ENCODE assay signal across 19 cellular contexts in the genomic region with DNA sequence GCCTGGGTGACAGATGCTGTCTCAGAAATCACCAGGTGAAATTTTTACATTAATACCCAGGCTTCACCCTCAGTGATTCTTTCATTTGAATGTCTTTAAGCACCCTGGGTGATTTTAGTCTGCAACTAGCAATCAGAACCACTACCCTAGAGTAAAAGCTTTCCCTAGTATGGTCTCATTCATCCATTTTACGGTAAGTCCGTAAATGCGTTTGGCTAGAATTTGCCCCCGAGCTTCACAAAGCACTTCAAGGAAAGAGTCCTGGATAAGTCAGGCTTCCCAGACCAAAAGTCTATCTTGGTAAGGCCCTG. TPM values are rescaled to one million over a fixed set of nuclear protein-coding genes. Genes with fewer than 3 reads are reported as not detected.
DNase-seq lines count a peak whose midpoint lies in the region; ATAC-seq, FAIRE-seq and TF ChIP-seq lines count a peak whose summit lies in the region.
"Had no signal": no experiment of that assay in that cellular context is flagged by ENCODE, and none has a peak within 500 bp of the region (broad histone marks: within the 10 kb centered on the region; RNA-seq: fewer than 3 reads in every experiment).

No MANE protein-coding gene starts in this region.

- H3K4ac ChIP-seq in mesenchymal stem cell (ENCODE audit: low read depth in 1 of 2, low read length in 2 of 2) = no peak overlapping the region

- no peak overlapping the region for H3K23ac ChIP-seq in mesenchymal stem cell (ENCODE audit: low read length in 2 of 2)

- H3K14ac ChIP-seq in mesenchymal stem cell (ENCODE audit: low read length in 2 of 2) = no peak overlapping the region

- peaks cover 73% of the 10 kb centered on the region for H3K36me3 Mint-ChIP-seq in activated CD4-positive, alpha-beta T cell treated with anti-CD3 and anti-CD28 coated beads for 36 hours (ENCODE audit: low read depth)
- H3K36me3 Mint-ChIP-seq in Calu3 (ENCODE audit: insufficient read depth, unreplicated experiment) = peaks cover 77% of the 10 kb centered on the region
- H3K36me3 Mint-ChIP-seq in T-helper 17 cell (ENCODE audit: low read depth) = no peaks in the 10 kb centered on the region

- H3K9me3 ChIP-seq in T-helper 17 cell (ENCODE audit: control insufficient read depth, low read length, poor library complexity, severe bottlenecking) = no peaks in the 10 kb centered on the region
- H3K9me3 ChIP-seq in mesenchymal stem cell (ENCODE audit: control insufficient read depth, low read length) = peaks cover 6% of the 10 kb centered on the region
- H3K9me3 ChIP-seq in pancreas = no peaks in the 10 kb centered on the region

- H3K4me1 Mint-ChIP-seq in activated CD4-positive, alpha-beta T cell treated with anti-CD3 and anti-CD28 coated beads for 36 hours = peaks cover 59% of the 10 kb centered on the region
- H3K4me1 Mint-ChIP-seq in Calu3 (ENCODE audit: low read depth, unreplicated experiment) (peaks cover 13% of the 10 kb centered on the region), T-helper 17 cell (peaks cover 30% of the 10 kb centered on the region)

- H3K36me3 ChIP-seq in mesenchymal stem cell (ENCODE audit: control insufficient read depth in 1 of 2, insufficient read depth in 2 of 2, low read depth in 1 of 2, low read length in 2 of 2) = peaks cover 27 to 82% of the 10 kb centered on the region in 2 experiments
- H3K36me3 ChIP-seq in H7 (replicated peaks; ENCODE audit: control insufficient read depth, insufficient read depth, low read length) = peaks cover 17% of the 10 kb centered on the region
- H3K36me3 ChIP-seq in pancreas = peaks cover 0 to 19% (median 18%) of the 10 kb centered on the region in 3 donors

- H2BK12ac ChIP-seq in mesenchymal stem cell (ENCODE audit: low read length in 2 of 2) = no peak overlapping the region

- H2AFZ ChIP-seq in mesenchymal stem cell (ENCODE audit: low read depth, low read length) = no peak overlapping the region

- H2BK5ac ChIP-seq in mesenchymal stem cell (ENCODE audit: low read depth, low read length, poor library complexity, severe bottlenecking) = no peak overlapping the region

- peaks cover 10% of the 10 kb centered on the region for H3K4me1 ChIP-seq in mesenchymal stem cell (ENCODE audit: control insufficient read depth, insufficient read depth, low read depth, low read length)
- peaks cover under 1 to 10% (median 4%) of the 10 kb centered on the region in 3 donors for H3K4me1 ChIP-seq in pancreas

- no peak for TF ChIP-seq CTCF in Calu3 (IDR thresholded peaks at IDR 0.05; ENCODE audit: unreplicated experiment)
- TF ChIP-seq CTCF in pancreas (IDR thresholded peaks at IDR 0.05) = no peak

- peaks cover 8% of the 10 kb centered on the region for H3K79me1 ChIP-seq in mesenchymal stem cell (replicated peaks; ENCODE audit: low read length, poor library complexity, severe bottlenecking)

- intact Hi-C loops in activated CD4-positive, alpha-beta T cell treated with anti-CD3 and anti-CD28 coated beads for 36 hours (cut with DNase I, micrococcal nuclease) = loop anchor here (1.0 to 10.0 kb wide), 5 partner anchors 160 to 427 kb away; a partner anchor contains a TSS
- intact Hi-C loops in Calu3 (cut with micrococcal nuclease; ENCODE audit: unreplicated experiment) = loop anchor here (5.0 kb wide), 2 partner anchors 159 to 204 kb away; no protein-coding TSS in a partner anchor
- intact Hi-C loops in pancreas (cut with DNase I) = no loop called here

- BruUV-seq in Calu3 (replicated peaks; lab: Mats Ljungman, UMichigan) = no TSS peak

- no peak overlapping the region for H2BK15ac ChIP-seq in mesenchymal stem cell (ENCODE audit: low read depth, poor library complexity, severe bottlenecking)

- CTCF ChIA-PET in activated CD4-positive, alpha-beta T cell treated with anti-CD3 and anti-CD28 coated beads for 36 hours (lab: Charles Lee) = interaction anchor here (0.6 to 8.1 kb wide), 15 partner anchors 9 to 425 kb away, joined by 3 to 141 read pairs (median 5); a partner anchor contains a TSS
- CTCF ChIA-PET in Calu3 (lab: Charles Lee) = interaction anchor here (1.4 to 1.6 kb wide), 2 partner anchors 10 to 160 kb away, joined by 3 to 5 read pairs; a partner anchor contains a TSS

- POLR2A ChIA-PET in activated CD4-positive, alpha-beta T cell treated with anti-CD3 and anti-CD28 coated beads for 36 hours (lab: Charles Lee) = interaction anchor here (1.7 to 3.4 kb wide), 2 partner anchors 10 to 160 kb away, joined by 6 to 26 read pairs; a partner anchor contains a TSS

- 94% methylated on average over 4 of the region's 4 CpGs for WGBS in mesenchymal stem cell
- WGBS in pancreas, 2 donors = 84 to 87% methylated on average over 4 of the region's 4 CpGs

- H3K27me3 ChIP-seq in mesenchymal stem cell (ENCODE audit: control insufficient read depth in 1 of 2, insufficient read depth in 1 of 2, low read length in 2 of 2) (no peaks in the 10 kb centered on the region), H7 (ENCODE audit: control insufficient read depth, insufficient read depth, low read length) (no peaks in the 10 kb centered on the region), pancreas (no peaks in the 10 kb centered on the region)
- H3K27me3 ChIP-seq: heart right ventricle had no signal

- no peak overlapping the region for H4K8ac ChIP-seq in mesenchymal stem cell (ENCODE audit: low read length)

- no peak overlapping the region for H3K4me2 ChIP-seq in mesenchymal stem cell (ENCODE audit: low read length, poor library complexity, severe bottlenecking)

- no peaks in the 10 kb centered on the region for H3K27me3 Mint-ChIP-seq in activated CD4-positive, alpha-beta T cell treated with anti-CD3 and anti-CD28 coated beads for 36 hours
- H3K27me3 Mint-ChIP-seq in Calu3 (ENCODE audit: unreplicated experiment) = no peaks in the 10 kb centered on the region
- no peaks in the 10 kb centered on the region for H3K27me3 Mint-ChIP-seq in T-helper 17 cell
- H3K27me3 Mint-ChIP-seq: dendritic cell treated with granulocyte-macrophage colony-stimulating factor and Interleukin-4, amounts not matched to agents 40 ng/mL and 50 ng/mL, for 4 days; memory B cell had no signal

- H3K4me3 ChIP-seq in mesenchymal stem cell (ENCODE audit: insufficient read depth in 1 of 2, low read depth in 1 of 2, low read length in 2 of 2) (no peak overlapping the region), H7 (ENCODE audit: insufficient read depth, low read depth, low read length) (no peak overlapping the region), pancreas (no peak overlapping the region)

- no peak for DNase-seq in activated CD4-positive, alpha-beta T cell treated with anti-CD3 and anti-CD28 coated beads for 36 hours
- no peak for DNase-seq in activated CD4-positive, alpha-beta T cell treated with anti-CD3 and anti-CD28 coated beads, Interleukin-2, amount 50 U/mL, for 1 hour
- no peak for DNase-seq in Calu3
- DNase-seq in T-helper 17 cell = no peak
- no peak for DNase-seq in mesenchymal stem cell
- no peak for DNase-seq in H7
- DNase-seq in pancreas = no peak
- DNase-seq: activated CD4-positive, alpha-beta T cell treated with anti-CD3 and anti-CD28 coated beads for 4 hours; heart right ventricle; NCI-H1417 treated with DMSO at 0.1 percent for 48 hours; nephron progenitor cell; SIG-M5; T-helper 9 cell had no signal

- no peak for ATAC-seq in activated CD4-positive, alpha-beta T cell treated with anti-CD3 and anti-CD28 coated beads for 36 hours
- no peak for ATAC-seq in T-helper 17 cell
- no peak for ATAC-seq in HG02798 (IDR thresholded peaks at IDR 0.05; ENCODE audit: poor library complexity, unreplicated experiment)
- no peak for ATAC-seq in pancreas

- H2BK120ac ChIP-seq in mesenchymal stem cell (ENCODE audit: low read depth, low read length) = no peak overlapping the region

- no peak for FAIRE-seq in pancreas (lab: Jason Lieb, UNC)
- FAIRE-seq: astrocyte, keratinocyte had no signal

- H4K91ac ChIP-seq in mesenchymal stem cell (ENCODE audit: low read length) = no peak overlapping the region

- H3K18ac ChIP-seq in mesenchymal stem cell (ENCODE audit: low read depth in 1 of 2, low read length in 2 of 2) = no peak overlapping the region

- H3K27ac ChIP-seq in mesenchymal stem cell (ENCODE audit: low read length, poor library complexity, severe bottlenecking) (no peak overlapping the region), pancreas (no peak overlapping the region)

- no peaks in the 10 kb centered on the region for H3K9me3 Mint-ChIP-seq in activated CD4-positive, alpha-beta T cell treated with anti-CD3 and anti-CD28 coated beads for 36 hours (ENCODE audit: low read depth)
- H3K9me3 Mint-ChIP-seq in Calu3 (ENCODE audit: low read depth, unreplicated experiment) = peaks cover 4% of the 10 kb centered on the region
- H3K9me3 Mint-ChIP-seq: activated T-helper 1 cell treated with anti-CD3 and anti-CD28 coated beads, Interleukin-12 subunit alpha, Interleukin-12 subunit beta, Interleukin-2, Interleukin-4 antibody, amounts not matched to agents 30 ng/mL and 10 ng/mL and 1 ng/mL, durations not matched to agents 14 hours and 24 hours and 36 hours; memory B cell had no signal

- no peak overlapping the region for H2AK5ac ChIP-seq in mesenchymal stem cell (ENCODE audit: low read length, severe bottlenecking)

- H3K4me3 Mint-ChIP-seq in activated CD4-positive, alpha-beta T cell treated with anti-CD3 and anti-CD28 coated beads for 36 hours = no peak overlapping the region
- H3K4me3 Mint-ChIP-seq in Calu3 (ENCODE audit: low read depth, unreplicated experiment) (no peak overlapping the region), T-helper 17 cell (peak overlapping the region; percentile 55)
- H3K4me3 Mint-ChIP-seq: activated T-helper 1 cell treated with anti-CD3 and anti-CD28 coated beads, Interleukin-12 subunit alpha, Interleukin-12 subunit beta, Interleukin-2, Interleukin-4 antibody, amounts not matched to agents 30 ng/mL and 10 ng/mL and 1 ng/mL, durations not matched to agents 14 hours and 24 hours and 36 hours; dendritic cell treated with granulocyte-macrophage colony-stimulating factor and Interleukin-4, amounts not matched to agents 40 ng/mL and 50 ng/mL, for 4 days; memory B cell; nephron progenitor cell had no signal

- peak overlapping the region; percentile 37 for H3K27ac Mint-ChIP-seq in activated CD4-positive, alpha-beta T cell treated with anti-CD3 and anti-CD28 coated beads for 36 hours
- H3K27ac Mint-ChIP-seq in Calu3 (ENCODE audit: unreplicated experiment) (peak overlapping the region; percentile 20), T-helper 17 cell (peak overlapping the region; percentile 98)
- H3K27ac Mint-ChIP-seq: activated T-helper 1 cell treated with anti-CD3 and anti-CD28 coated beads, Interleukin-12 subunit alpha, Interleukin-12 subunit beta, Interleukin-2, Interleukin-4 antibody, amounts not matched to agents 30 ng/mL and 10 ng/mL and 1 ng/mL, durations not matched to agents 14 hours and 24 hours and 36 hours; dendritic cell treated with granulocyte-macrophage colony-stimulating factor and Interleukin-4, amounts not matched to agents 40 ng/mL and 50 ng/mL, for 4 days; memory B cell had no signal

- peak overlapping the region; percentile 5 for H3K9ac ChIP-seq in mesenchymal stem cell (ENCODE audit: low read length)

RNA-seq across cellular contexts. Expression of a gene that starts 9.7 kb away (rescaled TPM):
- 100 to 1,000 TPM; 194 to 309 TPM for total RNA-seq in activated CD4-positive, alpha-beta T cell treated with anti-CD3 and anti-CD28 coated beads for 36 hours
- total RNA-seq in Calu3 (2022) (184 and 203 TPM in 2 replicates), T-helper 17 cell (100 to 1,000 TPM; 558 to 772 TPM), pancreas (10 to 100 TPM; 27.4 to 60.8 (median 39.9) TPM)
- polyA plus RNA-seq in mesenchymal stem cell (2013, experiment 1 of 2) = 99.0 TPM
- polyA plus RNA-seq in mesenchymal stem cell (2013, experiment 2 of 2) = 108 TPM
- 140 and 206 TPM in 2 replicates for total RNA-seq in H7 (2014; rRNA removed; shearing (Covaris generic))
- polyA plus RNA-seq in pancreas = 100 to 1,000 TPM in 1 of 2 donors, 10 to 100 TPM in 1; 75.4 to 119 TPM

RNA-seq across cellular contexts. Expression of a gene that starts 36.5 kb away (rescaled TPM):
- total RNA-seq in activated CD4-positive, alpha-beta T cell treated with anti-CD3 and anti-CD28 coated beads for 36 hours = 10 to 100 TPM; 28.4 to 31.6 TPM
- total RNA-seq in Calu3 (2022) (24.4 TPM in 2 replicates), T-helper 17 cell (1 to 10 TPM; 3.2 to 4.3 TPM), pancreas (1 to 10 TPM; 2.8 to 7.2 (median 5.3) TPM)
- 7.1 TPM for polyA plus RNA-seq in mesenchymal stem cell (2013, experiment 1 of 2)
- polyA plus RNA-seq in mesenchymal stem cell (2013, experiment 2 of 2) = 7.4 TPM
- total RNA-seq in H7 (2014; rRNA removed; shearing (Covaris generic)) = 17.6 and 22.2 TPM in 2 replicates
- 1 to 10 TPM; 3.7 to 6.0 TPM for polyA plus RNA-seq in pancreas

Comparison
In these comparisons a context has a peak if more than half of its experiments do, and no peak if none do; other contexts are left out.
1. H3K27ac Mint-ChIP-seq: peak in every context shown above with its lines; median percentile 98 in T-helper 17 cell; 37 in activated CD4-positive, alpha-beta T cell treated with anti-CD3 and anti-CD28 coated beads for 36 hours; 20 in Calu3.
2. intact Hi-C loops: an anchor here in activated CD4-positive, alpha-beta T cell treated with anti-CD3 and anti-CD28 coated beads for 36 hours (1.0 to 10.0 kb wide) and Calu3 (5.0 kb wide); none called in pancreas.